In the genomic region with DNA sequence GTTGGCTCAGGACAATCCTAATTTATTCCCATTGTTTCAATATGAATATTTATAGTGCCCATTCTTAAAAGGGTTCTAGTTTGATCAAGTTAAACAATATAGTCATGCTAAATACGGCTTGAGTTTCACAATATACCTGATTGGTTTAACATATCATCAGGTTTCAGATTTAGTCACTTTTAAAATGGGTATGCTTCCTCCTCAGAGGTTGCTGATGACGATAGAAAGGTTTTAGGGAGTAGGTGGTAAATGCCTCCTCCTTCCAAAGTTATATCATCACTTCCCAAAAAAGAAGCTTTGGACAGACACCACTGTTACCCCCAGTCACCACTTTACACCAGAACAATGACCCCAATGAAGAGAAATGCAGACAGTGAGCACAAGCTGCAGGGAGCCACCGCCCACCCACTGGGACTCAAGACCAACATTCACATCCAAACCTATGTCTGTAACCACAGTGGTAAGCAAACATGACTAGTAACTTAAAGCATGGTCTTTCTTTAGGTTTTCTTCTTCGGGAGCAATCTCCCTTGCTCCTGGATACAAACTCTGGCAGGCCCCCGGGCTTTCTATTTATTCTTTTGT, we compare ENCODE assay signal across 12 cellular contexts.
A peak's percentile ranks its signal among the peaks of the same experiment; 100 is the strongest.
DNase-seq lines count a peak whose midpoint lies in the region; ATAC-seq, FAIRE-seq and TF ChIP-seq lines count a peak whose summit lies in the region.
"Had no signal": no experiment of that assay in that cellular context is flagged by ENCODE, and none has a peak within 500 bp of the region (broad histone marks: within the 10 kb centered on the region; RNA-seq: fewer than 3 reads in every experiment).

No MANE protein-coding gene starts in this region.

- no peak for TF ChIP-seq CTCF in HFFc6 (IDR thresholded peaks at IDR 0.05)

- no peak overlapping the region for H3K27ac Mint-ChIP-seq in HFFc6
- H3K27ac Mint-ChIP-seq: activated CD4-positive, alpha-beta T cell treated with anti-CD3 and anti-CD28 coated beads, Interleukin-2, amount 10 ng/mL, durations not matched to agents 24 days and 14 days had no signal

- DNase-seq in GM12891 (ENCODE audit: insufficient read length, low spot score), result no peak
- DNase-seq in ureter (ENCODE audit: low spot score), result no peak
- no peak for DNase-seq in HFFc6
- DNase-seq in LoVo (ENCODE audit: low spot score), result no peak
- DNase-seq in NOMO-1 treated with dmso at 0.1 percent for 144 hours (lab: John Stamatoyannopoulos, UW; ENCODE audit: unreplicated experiment), result no peak
- DNase-seq: activated CD4-positive, alpha-beta T cell treated with anti-CD3 and anti-CD28 coated beads, Interleukin-2, amount 10 ng/mL, durations not matched to agents 24 days and 14 days; activated gamma-delta T cell treated with Interleukin-2 at 50 U/mL for 16 hours; DMS 273 treated with DMSO at 0.1 percent for 48 hours; NCI-H1417 had no signal

- peaks cover 44% of the 10 kb centered on the region for H3K9me3 Mint-ChIP-seq in HFFc6
- H3K9me3 Mint-ChIP-seq: activated CD4-positive, alpha-beta T cell treated with anti-CD3 and anti-CD28 coated beads, Interleukin-2, amount 10 ng/mL, durations not matched to agents 24 days and 14 days had no signal

- H3K4me1 Mint-ChIP-seq in HFFc6 (ENCODE audit: low read depth), result no peaks in the 10 kb centered on the region
- H3K4me1 Mint-ChIP-seq: activated CD4-positive, alpha-beta T cell treated with anti-CD3 and anti-CD28 coated beads, Interleukin-2, amount 10 ng/mL, durations not matched to agents 24 days and 14 days had no signal

- no peaks in the 10 kb centered on the region for H3K36me3 Mint-ChIP-seq in HFFc6 (ENCODE audit: low read depth)

- no peak overlapping the region for H3K4me3 Mint-ChIP-seq in HFFc6
- H3K4me3 Mint-ChIP-seq: activated CD4-positive, alpha-beta T cell treated with anti-CD3 and anti-CD28 coated beads, Interleukin-2, amount 10 ng/mL, durations not matched to agents 24 days and 14 days had no signal

- TF ChIP-seq POLR2A in GM12891 (IDR thresholded peaks at IDR 0.05; ENCODE audit: low read depth, low read length), result no peak

- FAIRE-seq in GM12891 (lab: Jason Lieb, UNC), result peak; percentile 66

- ATAC-seq in GM19395 (IDR thresholded peaks at IDR 0.05; ENCODE audit: unreplicated experiment) (peak; percentile 85), HG02678 (IDR thresholded peaks at IDR 0.05; ENCODE audit: unreplicated experiment) (peak; percentile 80), HG03378 (IDR thresholded peaks at IDR 0.05; ENCODE audit: unreplicated experiment) (peak; percentile 92)

- H3K27me3 Mint-ChIP-seq in HFFc6 (ENCODE audit: insufficient read depth), result peaks cover 2% of the 10 kb centered on the region; the same call in 1 of the 2 replicates
- H3K27me3 Mint-ChIP-seq: activated CD4-positive, alpha-beta T cell treated with anti-CD3 and anti-CD28 coated beads, Interleukin-2, amount 10 ng/mL, durations not matched to agents 24 days and 14 days had no signal

TF ChIP-seq in GM12891, 5 proteins besides CTCF, POLR2A, EP300 and RAD21:
- TF ChIP-seq POLR2AphosphoS5 (IDR thresholded peaks at IDR 0.05; ENCODE audit: low read depth, low read length), result no peak
- no peak for TF ChIP-seq TAF1 (IDR thresholded peaks at IDR 0.05; ENCODE audit: low read depth, low read length)
- no peak for TF ChIP-seq POU2F2 (IDR thresholded peaks at IDR 0.05; ENCODE audit: low read depth, low read length)
- no peak for TF ChIP-seq SPI1 (IDR thresholded peaks at IDR 0.05; ENCODE audit: low read depth, low read length)
- no peak for TF ChIP-seq PAX5 (IDR thresholded peaks at IDR 0.05; ENCODE audit: insufficient read depth, low read length, severe bottlenecking)
